13 cellular contexts compared by ENCODE assay signal in genomic region chr5:115857621-115858349, GRCh38. TPM values are rescaled to one million over a fixed set of nuclear protein-coding genes. Genes with fewer than 3 reads are reported as not detected.
DNase-seq lines count a peak whose midpoint lies in the region; ATAC-seq and TF ChIP-seq lines count a peak whose summit lies in the region.
"Had no signal": no experiment of that assay in that cellular context is flagged by ENCODE, and none has a peak within 500 bp of the region (broad histone marks: within the 10 kb centered on the region; RNA-seq: fewer than 3 reads in every experiment).

No MANE protein-coding gene starts in this region.

- ATAC-seq in activated CD4-positive, alpha-beta T cell treated with anti-CD3 and anti-CD28 coated beads for 36 hours = peak; percentile 44
- ATAC-seq in HG03175 (IDR thresholded peaks at IDR 0.05; ENCODE audit: unreplicated experiment) = no peak
- ATAC-seq: Panc1 had no signal

- H3K36me3 Mint-ChIP-seq in activated CD4-positive, alpha-beta T cell treated with anti-CD3 and anti-CD28 coated beads for 36 hours (ENCODE audit: low read depth) = peaks cover 15% of the 10 kb centered on the region

- intact Hi-C loops in activated CD4-positive, alpha-beta T cell treated with anti-CD3 and anti-CD28 coated beads for 36 hours (cut with DNase I, micrococcal nuclease) = no loop called here

- H3K27me3 ChIP-seq in subcutaneous abdominal adipose tissue (ENCODE audit: control insufficient read depth in 5 of 5, insufficient read depth in 4 of 5, low read length in 5 of 5) = no peaks in the 10 kb centered on the region

- H3K9ac ChIP-seq in subcutaneous abdominal adipose tissue (ENCODE audit: low read length in 5 of 5) = peak overlapping the region in 1 of 5 donors; percentile 9

- no peak overlapping the region for H3K4me3 ChIP-seq in fibroblast of mammary gland (ENCODE audit: control insufficient read depth, low read depth, low read length)
- no peak overlapping the region for H3K4me3 ChIP-seq in subcutaneous abdominal adipose tissue (ENCODE audit: low read depth in 1 of 5, low read length in 5 of 5)

- no peak overlapping the region for H3K4me3 Mint-ChIP-seq in activated CD4-positive, alpha-beta T cell treated with anti-CD3 and anti-CD28 coated beads for 36 hours

- no peak for TF ChIP-seq CTCF in RWPE1 (conservative IDR thresholded peaks at IDR 0.05; ENCODE audit: low read depth)
- no peak for TF ChIP-seq CTCF in fibroblast of mammary gland (conservative IDR thresholded peaks at IDR 0.05; ENCODE audit: control insufficient read depth, insufficient read depth, low read depth, low read length)

- POLR2A ChIA-PET in activated CD4-positive, alpha-beta T cell treated with anti-CD3 and anti-CD28 coated beads for 36 hours (lab: Charles Lee) = no interaction called here
- POLR2A ChIA-PET in RWPE1 (lab: Yijun Ruan, JAX; ENCODE audit: low non-redundant PET) = no interaction called here

- peaks cover 8% of the 10 kb centered on the region for H3K9me3 Mint-ChIP-seq in activated CD4-positive, alpha-beta T cell treated with anti-CD3 and anti-CD28 coated beads for 36 hours (ENCODE audit: low read depth)

- no peaks in the 10 kb centered on the region for H3K27me3 Mint-ChIP-seq in activated CD4-positive, alpha-beta T cell treated with anti-CD3 and anti-CD28 coated beads for 36 hours
- H3K27me3 Mint-ChIP-seq: activated B cell treated with CpG ODN at 0.5 μM for 24 hours had no signal

- no peaks in the 10 kb centered on the region for H3K36me3 ChIP-seq in subcutaneous abdominal adipose tissue (ENCODE audit: control insufficient read depth in 5 of 5, insufficient read depth in 5 of 5, low read length in 5 of 5)

- CTCF ChIA-PET in activated CD4-positive, alpha-beta T cell treated with anti-CD3 and anti-CD28 coated beads for 36 hours (lab: Charles Lee) = no interaction called here
- CTCF ChIA-PET in RWPE1 (lab: Yijun Ruan, JAX) = no interaction called here

- H3K4me1 ChIP-seq in subcutaneous abdominal adipose tissue (ENCODE audit: control insufficient read depth in 5 of 5, insufficient read depth in 5 of 5, low read length in 5 of 5) = peaks cover 0 to 31% (median 16%) of the 10 kb centered on the region in 5 donors

- H3K4me1 Mint-ChIP-seq in activated CD4-positive, alpha-beta T cell treated with anti-CD3 and anti-CD28 coated beads for 36 hours = peaks cover 22% of the 10 kb centered on the region

- H3K9me3 ChIP-seq in subcutaneous abdominal adipose tissue (ENCODE audit: control insufficient read depth in 5 of 5, low read length in 5 of 5) = peaks cover 0 to 5% (median 2%) of the 10 kb centered on the region in 5 donors

- H3K27ac Mint-ChIP-seq in activated CD4-positive, alpha-beta T cell treated with anti-CD3 and anti-CD28 coated beads for 36 hours = no peak overlapping the region
- H3K27ac Mint-ChIP-seq: activated B cell treated with CpG ODN at 0.5 μM for 24 hours had no signal

- no peak for DNase-seq in activated CD4-positive, alpha-beta T cell treated with anti-CD3 and anti-CD28 coated beads for 36 hours
- DNase-seq in activated CD4-positive, alpha-beta T cell treated with anti-CD3 and anti-CD28 coated beads, Interleukin-2, amount 50 U/mL, for 4 hours = no peak
- DNase-seq in RWPE1 (ENCODE audit: low spot score) (peak; percentile 34), fibroblast of mammary gland (ENCODE audit: low read depth) (peak; percentile 32), C1 segment of cervical spinal cord (lab: John Stamatoyannopoulos, UW) (no peak)
- DNase-seq in NK-92 treated with Interleukin-12 subunit alpha and Interleukin-12 subunit beta, amount 100 ng/mL, for 24 hours (lab: John Stamatoyannopoulos, UW) = no peak
- DNase-seq: activated B cell treated with CpG ODN at 0.5 μM for 24 hours; activated effector memory CD4-positive, alpha-beta T cell treated with anti-CD3 and anti-CD28 coated beads, Interleukin-2, amount 50 U/mL, for 16 hours; NCI-H1694 had no signal

- H3K27ac ChIP-seq in RWPE1 (no peak overlapping the region), subcutaneous abdominal adipose tissue (ENCODE audit: low read depth, low read length) (peak overlapping the region; percentile 1)
- H3K27ac ChIP-seq: HL-60 had no signal

RNA-seq across cellular contexts. Expression of gene AP3S1, which starts 16.1 kb away (rescaled TPM):
- total RNA-seq in activated CD4-positive, alpha-beta T cell treated with anti-CD3 and anti-CD28 coated beads for 36 hours = 10 to 100 TPM; 84.5 to 91.6 TPM

RNA-seq across cellular contexts. Expression of gene ATG12, which starts 16.4 kb away (rescaled TPM):
- 10 to 100 TPM; 44.8 to 45.0 TPM for total RNA-seq in activated CD4-positive, alpha-beta T cell treated with anti-CD3 and anti-CD28 coated beads for 36 hours

RNA-seq across cellular contexts. Expression of gene CDO1, which starts 41.3 kb away (rescaled TPM):
- total RNA-seq in activated CD4-positive, alpha-beta T cell treated with anti-CD3 and anti-CD28 coated beads for 36 hours = under 1 TPM; 0.16 to 0.55 TPM
- total RNA-seq: activated B cell treated with CpG ODN at 0.5 μM for 24 hours had no signal

Comparison
In these comparisons a context has a peak if more than half of its experiments do, and no peak if none do; other contexts are left out.
1. DNase-seq: peak in RWPE1 (single experiment) and fibroblast of mammary gland (single experiment); none in activated CD4-positive, alpha-beta T cell treated with anti-CD3 and anti-CD28 coated beads for 36 hours (single experiment), activated CD4-positive, alpha-beta T cell treated with anti-CD3 and anti-CD28 coated beads, Interleukin-2, amount 50 U/mL, for 4 hours (0 of 2), C1 segment of cervical spinal cord (0 of 14) and NK-92 treated with Interleukin-12 subunit alpha and Interleukin-12 subunit beta, amount 100 ng/mL, for 24 hours (single experiment).